29 cellular contexts compared by ENCODE assay signal in genomic region chr17:38401459-38401858, GRCh38. TPM values are rescaled to one million over a fixed set of nuclear protein-coding genes. Genes with fewer than 3 reads are reported as not detected.
"Had no signal": no experiment of that assay in that cellular context is flagged by ENCODE, and none has a peak within 500 bp of the region (broad histone marks: within the 10 kb centered on the region; RNA-seq: fewer than 3 reads in every experiment).

No MANE protein-coding gene starts in this region.

- H3K4me1 ChIP-seq: parathyroid adenoma, stomach, thyroid gland, vagina had no signal

- H3K27ac Mint-ChIP-seq: effector memory CD8-positive, alpha-beta T cell; memory B cell; natural killer cell treated with Interleukin-12 subunit alpha and Interleukin-12 subunit beta and Interleukin-15 and Interleukin-18, amount 100 ng/mL, for 72 hours; progenitor cell of endocrine pancreas had no signal

- H3K4me1 Mint-ChIP-seq: memory B cell had no signal

- H3K27ac ChIP-seq: neutrophil, parathyroid adenoma, stomach, thyroid gland, vagina had no signal

- H3K9me3 ChIP-seq: neutrophil, stomach, thyroid gland, vagina had no signal

- H3K4me3 Mint-ChIP-seq: effector memory CD8-positive, alpha-beta T cell; memory B cell; naive B cell; natural killer cell treated with Interleukin-12 subunit alpha and Interleukin-12 subunit beta and Interleukin-15 and Interleukin-18, amount 100 ng/mL, for 72 hours; neural crest cell had no signal

- H3K27me3 ChIP-seq: neutrophil, stomach, thyroid gland, vagina had no signal

- H3K4me2 ChIP-seq: smooth muscle cell had no signal

- H3K9ac ChIP-seq: parathyroid adenoma had no signal

- ATAC-seq: effector memory CD8-positive, alpha-beta T cell; left lobe of liver; natural killer cell treated with Interleukin-12 subunit alpha and Interleukin-12 subunit beta and Interleukin-15 and Interleukin-18, amount 100 ng/mL, for 72 hours; sciatic nerve had no signal

- DNase-seq: cortex of kidney; effector memory CD8-positive, alpha-beta T cell; head of caudate nucleus; kidney; naive B cell; stimulated activated CD4-positive, alpha-beta T cell treated with anti-CD3 and anti-CD28 coated beads, Interleukin-12 subunit alpha, Interleukin-12 subunit beta, amount 100 ng/mL, for 4 hours; stimulated activated CD4-positive, alpha-beta T cell treated with anti-CD3 and anti-CD28 coated beads, Interleukin-1b, Interleukin-23, amount 100 ng/mL, for 48 hours; stimulated activated CD4-positive, alpha-beta T cell treated with anti-CD3 and anti-CD28 coated beads, Interleukin-4, amount 100 ng/mL, for 1 hour; stimulated activated CD8-positive, alpha-beta memory T cell treated with anti-CD3 and anti-CD28 coated beads, Interleukin-4, amount 100 ng/mL, for 48 hours; stimulated activated naive CD4-positive, alpha-beta T cell treated with Interleukin-2 at 50 U/mL for 16 hours; stomach; thyroid gland; trophoblast cell had no signal

- FAIRE-seq: endometrium, frontal cortex, kidney had no signal

- H3K4me3 ChIP-seq: lung, smooth muscle cell, stomach, thyroid gland, vagina had no signal

- H3K27me3 Mint-ChIP-seq: effector memory CD8-positive, alpha-beta T cell; memory B cell; naive B cell; natural killer cell treated with Interleukin-12 subunit alpha and Interleukin-12 subunit beta and Interleukin-15 and Interleukin-18, amount 100 ng/mL, for 72 hours; progenitor cell of endocrine pancreas had no signal

- H2AFZ ChIP-seq: parathyroid adenoma had no signal

- H3K79me2 ChIP-seq: parathyroid adenoma had no signal

- H3K9me3 Mint-ChIP-seq: effector memory CD8-positive, alpha-beta T cell; memory B cell; naive B cell; natural killer cell treated with Interleukin-12 subunit alpha and Interleukin-12 subunit beta and Interleukin-15 and Interleukin-18, amount 100 ng/mL, for 72 hours; neural crest cell had no signal

RNA-seq across cellular contexts. Expression of gene GPR179, which starts 57.7 kb away (rescaled TPM):
- total RNA-seq: dermis microvascular lymphatic vessel endothelial cell, glomerular endothelial cell, kidney, omental fat pad, smooth muscle cell, vagina had no signal
- polyA plus RNA-seq: smooth muscle cell had no signal
